In genomic region chr11:62610814-62611704, GRCh38 we compare ENCODE assay signal across 8 cellular contexts. TPM values are rescaled to one million over a fixed set of nuclear protein-coding genes. Genes with fewer than 3 reads are reported as not detected.
DNase-seq lines count a peak whose midpoint lies in the region; ATAC-seq and TF ChIP-seq lines count a peak whose summit lies in the region.

No MANE protein-coding gene starts in this region.

- H3K9me2 ChIP-seq in SU-DHL-6 (replicated peaks; ENCODE audit: insufficient read depth, low read length): no peaks in the 10 kb centered on the region

- H3K4me1 ChIP-seq in gastrocnemius medialis (peaks cover 16 to 21% of the 10 kb centered on the region in 2 donors), adrenal gland (replicated peaks in 1 of 2) (peaks cover 9 to 19% of the 10 kb centered on the region in 2 donors)

- H3K27ac ChIP-seq in SU-DHL-6 (ENCODE audit: low read depth, low read length) (peak overlapping the region; percentile 88), gastrocnemius medialis (peak overlapping the region; percentile 90 to 95 (median 92)), adrenal gland (peak overlapping the region in 2 of 5 donors; percentile 93 to 95)

- no peaks in the 10 kb centered on the region for H4K20me1 ChIP-seq in SU-DHL-6 (ENCODE audit: low read depth, low read length)

- peak overlapping the region; percentile 58 for H2AFZ ChIP-seq in SU-DHL-6 (ENCODE audit: low read depth, low read length, severe bottlenecking)

- peaks cover 14% of the 10 kb centered on the region for H3F3A ChIP-seq in SU-DHL-6 (ENCODE audit: insufficient read depth)

- WGBS in adrenal gland, 4 donors: 66 to 77% (median 70%) methylated on average over 12 to 28 of the region's 28 CpGs

- H3K9me3 ChIP-seq in SU-DHL-6 (ENCODE audit: insufficient read depth, low read length): no peaks in the 10 kb centered on the region
- H3K9me3 ChIP-seq in gastrocnemius medialis: no peaks in the 10 kb centered on the region
- no peaks in the 10 kb centered on the region for H3K9me3 ChIP-seq in adrenal gland (replicated peaks in 1 of 3)

- no peak for DNase-seq in GM12865 (ENCODE audit: low read depth)
- DNase-seq in fibroblast of pulmonary artery (ENCODE audit: low read depth): no peak
- no peak for DNase-seq in gastrocnemius medialis
- DNase-seq in GF-D8 (lab: John Stamatoyannopoulos, UW): no peak
- no peak for DNase-seq in adrenal gland

- H3K4me2 ChIP-seq in SU-DHL-6 (ENCODE audit: low read depth, low read length, poor library complexity, severe bottlenecking): peak overlapping the region; percentile 90

- peak overlapping the region; percentile 97 for H3K9ac ChIP-seq in SU-DHL-6 (ENCODE audit: low read length)

- no peak for ATAC-seq in gastrocnemius medialis
- no peak for ATAC-seq in HG03469 (IDR thresholded peaks at IDR 0.05; ENCODE audit: unreplicated experiment)
- ATAC-seq in HG02571 (IDR thresholded peaks at IDR 0.05; ENCODE audit: unreplicated experiment): no peak

- TF ChIP-seq CTCF in GM12865 (IDR thresholded peaks at IDR 0.05; ENCODE audit: insufficient read depth, low read depth, low read length, missing control alignments) (no peak), SU-DHL-6 (IDR thresholded peaks at IDR 0.05; ENCODE audit: insufficient read depth, low read length, poor library complexity, severe bottlenecking) (no peak), fibroblast of pulmonary artery (IDR thresholded peaks at IDR 0.05; ENCODE audit: low read length, missing control alignments) (no peak), gastrocnemius medialis (IDR thresholded peaks at IDR 0.05 in 4 of 5, conservative IDR thresholded peaks at IDR 0.05 in 1 of 5) (no peak), adrenal gland (IDR thresholded peaks at IDR 0.05) (no peak)

- H3K4me3 ChIP-seq in GM12865 (ENCODE audit: low read depth, low read length): peak overlapping the region; percentile 99
- H3K4me3 ChIP-seq in SU-DHL-6 (ENCODE audit: insufficient read depth, low read length, poor library complexity, severe bottlenecking): peak overlapping the region; percentile 81
- peak overlapping the region; percentile 88 for H3K4me3 ChIP-seq in fibroblast of pulmonary artery (replicated peaks; ENCODE audit: low read depth, low read length)
- H3K4me3 ChIP-seq in gastrocnemius medialis: peak overlapping the region; percentile 71 to 93 (median 86)
- H3K4me3 ChIP-seq in adrenal gland: peak overlapping the region in 1 of 4 donors; percentile 67

- intact Hi-C loops in gastrocnemius medialis (cut with DNase I; ENCODE audit: low total_unique reads): loop anchor here (5.0 kb wide), 1 partner anchor 81 kb away; no protein-coding TSS in a partner anchor
- intact Hi-C loops in adrenal gland (cut with DNase I): no loop called here

- H3K36me3 ChIP-seq in SU-DHL-6 (ENCODE audit: low read length): no peaks in the 10 kb centered on the region
- no peaks in the 10 kb centered on the region for H3K36me3 ChIP-seq in gastrocnemius medialis
- peaks cover 0 to 36% of the 10 kb centered on the region in 2 donors for H3K36me3 ChIP-seq in adrenal gland (replicated peaks in 1 of 2)

- H3K79me2 ChIP-seq in SU-DHL-6 (ENCODE audit: insufficient read depth, low read length): peaks cover 12% of the 10 kb centered on the region; the same call in 1 of the 2 replicates

- H3K27me3 ChIP-seq in SU-DHL-6 (ENCODE audit: low read length) (no peaks in the 10 kb centered on the region), gastrocnemius medialis (no peaks in the 10 kb centered on the region), adrenal gland (no peaks in the 10 kb centered on the region)

- TF ChIP-seq POLR2A in gastrocnemius medialis (IDR thresholded peaks at IDR 0.05) (no peak), adrenal gland (IDR thresholded peaks at IDR 0.05) (no peak)

- in situ Hi-C loops in gastrocnemius medialis (cut with MboI; ENCODE audit: low sequenced_read_pairs in 4 of 4): loop anchor here in 1 of 4 donors (25.0 kb wide), 1 partner anchor 101 kb away; the partner anchor contains the start of genes BSCL2 and GNG3

RNA-seq across cellular contexts. Expression of gene EML3, which starts 1.5 kb away (rescaled TPM):
- 1 to 10 TPM; 4.7 to 7.9 (median 7.0) TPM for total RNA-seq in gastrocnemius medialis
- 10 to 100 TPM; 14.2 to 97.9 (median 36.3) TPM for total RNA-seq in adrenal gland
- polyA plus RNA-seq in adrenal gland: 100 to 1,000 TPM in 2 of 3 donors, 1 to 10 TPM in 1; 9.7 to 198 (median 139) TPM

RNA-seq across cellular contexts. Expression of gene ROM1, which starts 2.0 kb away (rescaled TPM):
- total RNA-seq in gastrocnemius medialis (1 to 10 TPM; 1.6 to 3.7 (median 2.7) TPM), adrenal gland (10 to 100 TPM in 3 of 8 donors, 1 to 10 TPM in 5; 1.6 to 22.3 (median 4.8) TPM)
- 10 to 100 TPM in 2 of 3 donors, 1 to 10 TPM in 1; 5.1 to 11.3 (median 11.1) TPM for polyA plus RNA-seq in adrenal gland

RNA-seq across cellular contexts. Expression of gene MTA2, which starts 9.4 kb away (rescaled TPM):
- 10 to 100 TPM; 28.0 to 47.1 (median 31.7) TPM for total RNA-seq in gastrocnemius medialis
- 10 to 100 TPM; 66.9 to 97.3 (median 74.3) TPM for total RNA-seq in adrenal gland
- 10 to 100 TPM; 66.5 to 82.4 (median 73.5) TPM for polyA plus RNA-seq in adrenal gland

RNA-seq across cellular contexts. Expression of gene B3GAT3, which starts 10.7 kb away (rescaled TPM):
- total RNA-seq in gastrocnemius medialis (10 to 100 TPM in 2 of 4 donors, 1 to 10 TPM in 2; 4.4 to 21.4 (median 9.8) TPM), adrenal gland (10 to 100 TPM; 25.3 to 56.6 (median 33.9) TPM)
- 10 to 100 TPM in 2 of 3 donors, 1 to 10 TPM in 1; 5.9 to 83.3 (median 60.6) TPM for polyA plus RNA-seq in adrenal gland

RNA-seq across cellular contexts. Expression of gene TUT1, which starts 19.7 kb away (rescaled TPM):
- total RNA-seq in gastrocnemius medialis: 10 to 100 TPM in 3 of 4 donors, 1 to 10 TPM in 1; 7.8 to 15.7 (median 11.7) TPM
- total RNA-seq in adrenal gland: 10 to 100 TPM in 7 of 8 donors, 1 to 10 TPM in 1; 7.0 to 32.4 (median 15.5) TPM
- polyA plus RNA-seq in adrenal gland: 10 to 100 TPM in 2 of 3 donors, 1 to 10 TPM in 1; 9.4 to 67.6 (median 34.0) TPM
